ENCODE assay signal across 8 cellular contexts in genomic region chr14:95519699-95520098, GRCh38. TPM values are rescaled to one million over a fixed set of nuclear protein-coding genes. Genes with fewer than 3 reads are reported as not detected.
DNase-seq lines count a peak whose midpoint lies in the region; TF ChIP-seq lines count a peak whose summit lies in the region.

No MANE protein-coding gene starts in this region.

- no peak overlapping the region for H2BK120ac ChIP-seq in neuronal stem cell (ENCODE audit: low read depth, low read length)

- DNase-seq in AML-193 (lab: John Stamatoyannopoulos, UW) (peak; percentile 73 to 79), LoVo (ENCODE audit: low spot score) (peak; percentile 41), NCI-H1436 treated with DMSO at 0.1 percent for 48 hours (lab: John Stamatoyannopoulos, UW) (no peak), neuronal stem cell (ENCODE audit: low spot score) (no peak), prostate gland (ENCODE audit: low spot score) (no peak)
- DNase-seq in activated CD4-positive, alpha-beta T cell treated with anti-CD3 and anti-CD28 coated beads, Interleukin-2, amount 50 U/mL, for 4 hours, result peak; percentile 59 to 60
- peak; percentile 51 to 56 (median 51) for DNase-seq in effector memory CD4-positive, alpha-beta T cell

- no peak overlapping the region for H2AK5ac ChIP-seq in neuronal stem cell (ENCODE audit: low read depth, low read length)

- H3K36me3 ChIP-seq in effector memory CD4-positive, alpha-beta T cell (ENCODE audit: control insufficient read depth, insufficient read depth, low read length), result no peaks in the 10 kb centered on the region
- no peaks in the 10 kb centered on the region for H3K36me3 ChIP-seq in skeletal muscle tissue (ENCODE audit: control insufficient read depth in 3 of 3, insufficient read depth in 3 of 3, low read length in 3 of 3)
- no peaks in the 10 kb centered on the region for H3K36me3 ChIP-seq in neuronal stem cell (replicated peaks in 1 of 2; ENCODE audit: control insufficient read depth in 2 of 2, insufficient read depth in 2 of 2, low read length in 2 of 2)
- H3K36me3 ChIP-seq in prostate gland, result no peaks in the 10 kb centered on the region

- H3K14ac ChIP-seq in neuronal stem cell (ENCODE audit: low read length), result no peak overlapping the region

- no peak overlapping the region for H2BK15ac ChIP-seq in neuronal stem cell (ENCODE audit: low read length)

- H2BK5ac ChIP-seq in neuronal stem cell (ENCODE audit: low read length), result no peak overlapping the region

- TF ChIP-seq POLR2A in prostate gland (IDR thresholded peaks at IDR 0.05), result no peak

- no peaks in the 10 kb centered on the region for H3K79me1 ChIP-seq in neuronal stem cell (ENCODE audit: low read depth, low read length)

- peak overlapping the region; percentile 74 for H3K27ac ChIP-seq in effector memory CD4-positive, alpha-beta T cell (ENCODE audit: insufficient read depth, low read length, poor library complexity, severe bottlenecking)
- H3K27ac ChIP-seq in skeletal muscle tissue (ENCODE audit: low read depth, low read length), result peak overlapping the region; percentile 55
- no peak overlapping the region for H3K27ac ChIP-seq in neuronal stem cell (replicated peaks; ENCODE audit: low read length)
- no peak overlapping the region for H3K27ac ChIP-seq in prostate gland

- no peaks in the 10 kb centered on the region for H3K27me3 ChIP-seq in effector memory CD4-positive, alpha-beta T cell (replicated peaks; ENCODE audit: control insufficient read depth, insufficient read depth, low read length, poor library complexity, severe bottlenecking)
- no peaks in the 10 kb centered on the region for H3K27me3 ChIP-seq in skeletal muscle tissue (ENCODE audit: control insufficient read depth in 3 of 3, insufficient read depth in 3 of 3, low read length in 3 of 3)
- peaks cover 0 to 35% (median 20%) of the 10 kb centered on the region in 3 experiments for H3K27me3 ChIP-seq in neuronal stem cell (ENCODE audit: control insufficient read depth in 3 of 3, insufficient read depth in 3 of 3, low read depth in 1 of 3, low read length in 3 of 3)
- H3K27me3 ChIP-seq in prostate gland (replicated peaks; ENCODE audit: insufficient read depth), result no peaks in the 10 kb centered on the region

- no CpG with 5 or more reads among the region's 6 CpGs for WGBS in neuronal stem cell (ENCODE audit: extremely low coverage in 2 of 2, insufficient read length in 2 of 2, insufficient replicate concordance in 1 of 2), 2 donors
- 52% methylated on average over 6 of the region's 6 CpGs for WGBS in prostate gland

- H2BK12ac ChIP-seq in neuronal stem cell (ENCODE audit: low read length), result no peak overlapping the region

- no peak overlapping the region for H3K18ac ChIP-seq in neuronal stem cell (ENCODE audit: low read length)

- intact Hi-C loops in prostate gland (cut with DNase I), result no loop called here

- H3K23ac ChIP-seq in neuronal stem cell (ENCODE audit: low read depth, low read length, poor library complexity), result no peak overlapping the region

- no peak overlapping the region for H4K8ac ChIP-seq in neuronal stem cell (ENCODE audit: low read depth, low read length)

- peak overlapping the region in 1 of 3 donors; percentile 16 for H3K9ac ChIP-seq in skeletal muscle tissue (ENCODE audit: low read depth in 1 of 3, low read length in 3 of 3)
- H3K9ac ChIP-seq in neuronal stem cell (ENCODE audit: low read depth, low read length, poor library complexity), result no peak overlapping the region

- H4K91ac ChIP-seq in neuronal stem cell (ENCODE audit: low read depth, low read length, poor library complexity), result no peak overlapping the region

- H3K4me3 ChIP-seq in effector memory CD4-positive, alpha-beta T cell (ENCODE audit: insufficient read depth, low read depth, low read length, poor library complexity, severe bottlenecking), result peak overlapping the region; percentile 27
- H3K4me3 ChIP-seq in skeletal muscle tissue (ENCODE audit: low read length in 3 of 3) (no peak overlapping the region), neuronal stem cell (ENCODE audit: low read length in 2 of 2) (no peak overlapping the region), prostate gland (no peak overlapping the region)

- H3K4me1 ChIP-seq in effector memory CD4-positive, alpha-beta T cell (ENCODE audit: control insufficient read depth, insufficient read depth, low read length, poor library complexity, severe bottlenecking), result peaks cover 91% of the 10 kb centered on the region
- H3K4me1 ChIP-seq in skeletal muscle tissue (ENCODE audit: control insufficient read depth in 3 of 3, insufficient read depth in 3 of 3, low read length in 3 of 3) (peaks cover 46 to 63% (median 61%) of the 10 kb centered on the region in 3 donors), neuronal stem cell (ENCODE audit: control insufficient read depth in 2 of 2, insufficient read depth in 1 of 2, low read depth in 1 of 2, low read length in 2 of 2) (peaks cover 13 to 16% of the 10 kb centered on the region in 2 donors), prostate gland (replicated peaks) (peaks cover 11% of the 10 kb centered on the region)

- TF ChIP-seq CTCF in prostate gland (IDR thresholded peaks at IDR 0.05), result no peak

- no peak overlapping the region for H3K4ac ChIP-seq in neuronal stem cell (ENCODE audit: low read length)

- no peaks in the 10 kb centered on the region for H3K9me3 ChIP-seq in effector memory CD4-positive, alpha-beta T cell (ENCODE audit: control insufficient read depth, low read length)
- H3K9me3 ChIP-seq in skeletal muscle tissue (ENCODE audit: control insufficient read depth in 3 of 3, low read length in 3 of 3) (no peaks in the 10 kb centered on the region), neuronal stem cell (replicated peaks in 1 of 2; ENCODE audit: control insufficient read depth in 2 of 2, insufficient read depth in 1 of 2, low read depth in 1 of 2, low read length in 2 of 2) (no peaks in the 10 kb centered on the region), prostate gland (no peaks in the 10 kb centered on the region)

- H3K4me2 ChIP-seq in neuronal stem cell (ENCODE audit: insufficient read depth, low read length, poor library complexity, severe bottlenecking), result no peak overlapping the region

- no peak overlapping the region for H2AFZ ChIP-seq in neuronal stem cell (ENCODE audit: low read length)

RNA-seq across cellular contexts. Expression of gene SYNE3, which starts 3.2 kb away (rescaled TPM):
- total RNA-seq in skeletal muscle tissue (21.4 TPM), prostate gland (10 to 100 TPM in 1 of 2 donors, 1 to 10 TPM in 1; 3.4 to 29.5 TPM)
- 0.06 TPM for polyA plus RNA-seq in neuronal stem cell (2013, experiment 1 of 2)
- 0.07 TPM for polyA plus RNA-seq in neuronal stem cell (2013, experiment 2 of 2)

RNA-seq across cellular contexts. Expression of gene GLRX5, which starts 15.2 kb away (rescaled TPM):
- total RNA-seq in skeletal muscle tissue (74.1 TPM), prostate gland (10 to 100 TPM; 56.2 to 93.0 TPM)
- 77.4 TPM for polyA plus RNA-seq in neuronal stem cell (2013, experiment 1 of 2)
- polyA plus RNA-seq in neuronal stem cell (2013, experiment 2 of 2), result 74.7 TPM

Comparison
In these comparisons a context has a peak if more than half of its experiments do, and no peak if none do; other contexts are left out.
1. DNase-seq: peak in AML-193 (2 of 2), LoVo (single experiment), activated CD4-positive, alpha-beta T cell treated with anti-CD3 and anti-CD28 coated beads, Interleukin-2, amount 50 U/mL, for 4 hours (2 of 2) and effector memory CD4-positive, alpha-beta T cell (3 of 3); none in NCI-H1436 treated with DMSO at 0.1 percent for 48 hours (single experiment), neuronal stem cell (single experiment) and prostate gland (single experiment).
2. H3K27ac ChIP-seq: peak in effector memory CD4-positive, alpha-beta T cell (single experiment) and skeletal muscle tissue (single experiment); none in neuronal stem cell (single experiment) and prostate gland (0 of 2).